ENCODE assay signal across 1 cellular context in the genomic region with DNA sequence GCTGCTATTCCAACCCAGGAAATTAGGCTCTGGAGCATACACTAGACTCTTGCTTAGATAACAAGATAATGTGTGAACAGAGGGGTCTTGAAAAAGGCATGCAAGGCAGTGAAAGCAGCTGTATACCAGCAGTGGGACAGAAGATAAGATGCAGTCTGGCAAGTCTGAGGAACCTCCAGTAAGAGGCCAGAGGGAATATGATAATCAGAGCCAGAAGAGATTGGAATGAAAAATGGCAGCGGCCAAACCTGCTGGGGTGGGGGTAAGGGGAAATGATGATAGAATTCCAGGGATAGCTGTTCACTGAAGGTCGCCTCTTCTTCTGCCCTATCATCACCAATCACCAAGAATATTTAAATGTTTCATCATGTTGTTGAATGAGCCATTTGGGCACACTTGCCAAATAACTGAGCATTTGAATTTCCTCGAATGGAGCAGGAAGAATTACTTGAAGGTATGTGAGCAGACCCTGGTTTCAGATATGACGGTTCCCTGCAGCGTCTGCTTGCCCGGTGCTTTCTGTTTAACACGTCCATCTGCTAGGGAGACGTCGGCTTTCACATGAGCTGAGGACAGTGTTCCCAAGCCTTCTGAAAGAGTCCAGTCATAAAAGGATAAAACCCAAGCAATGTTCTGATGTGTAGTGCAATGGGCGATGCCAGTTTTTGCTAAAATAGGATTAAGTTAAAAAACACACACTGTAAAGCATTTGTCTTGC.
TF ChIP-seq lines count a peak whose summit lies in the region.

No MANE protein-coding gene starts in this region.

TF ChIP-seq in WTC11, 78 proteins besides CTCF, POLR2A, EP300 and RAD21 (continued from another document):
- no peak for TF ChIP-seq ZNF532 (CRISPR knock-in tag; IDR thresholded peaks at IDR 0.05; ENCODE audit: borderline replicate concordance)
- no peak for TF ChIP-seq IRF2 (CRISPR knock-in tag; IDR thresholded peaks at IDR 0.05; ENCODE audit: borderline replicate concordance, low read depth)
- no peak for TF ChIP-seq JAZF1 (CRISPR knock-in tag; IDR thresholded peaks at IDR 0.05)
- no peak for TF ChIP-seq MAX (CRISPR knock-in tag; IDR thresholded peaks at IDR 0.05)
- TF ChIP-seq, protein P1, sequence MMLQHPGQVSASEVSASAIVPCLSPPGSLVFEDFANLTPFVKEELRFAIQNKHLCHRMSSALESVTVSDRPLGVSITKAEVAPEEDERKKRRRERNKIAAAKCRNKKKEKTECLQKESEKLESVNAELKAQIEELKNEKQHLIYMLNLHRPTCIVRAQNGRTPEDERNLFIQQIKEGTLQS (CRISPR knock-in tag; conservative IDR thresholded peaks at IDR 0.05) = no peak
